In genomic region chr16:47211218-47211617, GRCh38 we compare ENCODE assay signal across 23 cellular contexts.
"Had no signal": no experiment of that assay in that cellular context is flagged by ENCODE, and none has a peak within 500 bp of the region (broad histone marks: within the 10 kb centered on the region; RNA-seq: fewer than 3 reads in every experiment).

No MANE protein-coding gene starts in this region.

- DNase-seq: Karpas-422, KG1, MG63, NCI-H1092, NCI-H1105 treated with DMSO at 0.1 percent for 48 hours, NCI-H1417 treated with DMSO at 0.1 percent for 48 hours, NCI-H146, NCI-H1694 treated with DMSO at 0.1 percent for 48 hours, NCI-H1930, NCI-H2081, NCI-H2107, NCI-H2227 treated with DMSO at 0.1 percent for 48 hours, NCI-H446, NCI-H510A, NCI-H524 treated with DMSO at 0.1 percent for 48 hours, NCI-H69, NCI-H774, SHP77, SK-N-SH, SW 1271, T-cell had no signal

- H3K27ac ChIP-seq: RWPE1 had no signal

- ATAC-seq: T-cell had no signal

- H3K9ac ChIP-seq: SK-N-SH had no signal

- H3K27ac Mint-ChIP-seq: T-cell had no signal

- H3K27me3 Mint-ChIP-seq: T-cell had no signal

- FAIRE-seq: RCC 7860 had no signal

- H3K4me2 ChIP-seq: SK-N-SH had no signal

- H3K4me1 Mint-ChIP-seq: T-cell had no signal

- H3K4me3 Mint-ChIP-seq: T-cell had no signal

- H3K9me3 ChIP-seq: MG63, SK-N-SH had no signal

- H3K4me3 ChIP-seq: MG63 had no signal

- H3K27me3 ChIP-seq: MG63 had no signal

- H3K9me3 Mint-ChIP-seq: T-cell had no signal

- H3K36me3 ChIP-seq: MG63 had no signal
